ENCODE assay signal across 8 cellular contexts in genomic region chr2:111506936-111507335, GRCh38.
DNase-seq lines count a peak whose midpoint lies in the region; ATAC-seq and TF ChIP-seq lines count a peak whose summit lies in the region.
"Not testable (repeated sequence)": the region's sequence is repeated elsewhere in the genome, so short reads cannot be mapped to it uniquely, and the experiment has no call there.

No MANE protein-coding gene starts in this region.

- peak overlapping the region; percentile 60 to 80 (median 68) for H3K27ac Mint-ChIP-seq in CD4-positive, CD25-positive, alpha-beta regulatory T cell
- H3K27ac Mint-ChIP-seq in activated CD8-positive, alpha-beta T cell treated with anti-CD3 and anti-CD28 coated beads for 36 hours = peak overlapping the region; percentile 59
- peak overlapping the region; percentile 67 for H3K27ac Mint-ChIP-seq in central memory CD8-positive, alpha-beta T cell (ENCODE audit: low read depth)

- peak overlapping the region; percentile 33 for H3K27ac ChIP-seq in CD4-positive, CD25-positive, alpha-beta regulatory T cell (ENCODE audit: insufficient read depth, low read length, poor library complexity, severe bottlenecking)

- not testable (repeated sequence) for TF ChIP-seq CTCF in activated CD8-positive, alpha-beta T cell treated with anti-CD3 and anti-CD28 coated beads for 36 hours (IDR thresholded peaks at IDR 0.05)

- H3K36me3 Mint-ChIP-seq in CD4-positive, CD25-positive, alpha-beta regulatory T cell; activated CD8-positive, alpha-beta T cell treated with anti-CD3 and anti-CD28 coated beads for 36 hours (ENCODE audit: low read depth); central memory CD8-positive, alpha-beta T cell (ENCODE audit: insufficient read depth): not testable (repeated sequence)

- POLR2A ChIA-PET in activated CD8-positive, alpha-beta T cell treated with anti-CD3 and anti-CD28 coated beads for 36 hours (lab: Charles Lee) = not testable (repeated sequence)

- H3K27me3 Mint-ChIP-seq in CD4-positive, CD25-positive, alpha-beta regulatory T cell; activated CD8-positive, alpha-beta T cell treated with anti-CD3 and anti-CD28 coated beads for 36 hours; central memory CD8-positive, alpha-beta T cell: not testable (repeated sequence)

- peak; percentile 67 for ATAC-seq in CD4-positive, CD25-positive, alpha-beta regulatory T cell (ENCODE audit: low read depth in 2 of 2)
- ATAC-seq in GM18873 (IDR thresholded peaks at IDR 0.05; ENCODE audit: low FRiP score, unreplicated experiment) (peak; percentile 95), GM21381 (IDR thresholded peaks at IDR 0.05; ENCODE audit: unreplicated experiment) (peak; percentile 99), HG02759 (IDR thresholded peaks at IDR 0.05; ENCODE audit: unreplicated experiment) (peak; percentile 97), HG03108 (IDR thresholded peaks at IDR 0.05; ENCODE audit: unreplicated experiment) (peak; percentile 98), HG03575 (IDR thresholded peaks at IDR 0.05; ENCODE audit: extremely low read depth, insufficient number of reproducible peaks, low FRiP score, unreplicated experiment) (peak; percentile 78)
- peak; percentile 85 for ATAC-seq in activated CD8-positive, alpha-beta T cell treated with anti-CD3 and anti-CD28 coated beads for 36 hours
- peak; percentile 81 for ATAC-seq in central memory CD8-positive, alpha-beta T cell (replicated peaks; ENCODE audit: extremely low read depth, poor library complexity, severe bottlenecking)

- DNase-seq in CD4-positive, CD25-positive, alpha-beta regulatory T cell = peak in 1 of 3 donors; percentile 74
- DNase-seq in activated CD8-positive, alpha-beta T cell treated with anti-CD3 and anti-CD28 coated beads for 36 hours = peak; percentile 58
- DNase-seq in central memory CD8-positive, alpha-beta T cell (ENCODE audit: low spot score in 2 of 2) = not testable (repeated sequence)

- peaks cover 0 to 15% (median 2%) of the 10 kb centered on the region in 4 donors for H3K4me1 Mint-ChIP-seq in CD4-positive, CD25-positive, alpha-beta regulatory T cell
- H3K4me1 Mint-ChIP-seq in activated CD8-positive, alpha-beta T cell treated with anti-CD3 and anti-CD28 coated beads for 36 hours (ENCODE audit: low read depth) = peaks cover 18% of the 10 kb centered on the region
- H3K4me1 Mint-ChIP-seq in central memory CD8-positive, alpha-beta T cell = peaks cover 11% of the 10 kb centered on the region

- H3K4me3 Mint-ChIP-seq in CD4-positive, CD25-positive, alpha-beta regulatory T cell = peak overlapping the region in 2 of 4 donors; percentile 16 to 41
- H3K4me3 Mint-ChIP-seq in activated CD8-positive, alpha-beta T cell treated with anti-CD3 and anti-CD28 coated beads for 36 hours; central memory CD8-positive, alpha-beta T cell: not testable (repeated sequence)

- not testable (repeated sequence) for H3K36me3 ChIP-seq in CD4-positive, CD25-positive, alpha-beta regulatory T cell (ENCODE audit: control insufficient read depth, insufficient read depth, low read length)

- CTCF ChIA-PET in activated CD8-positive, alpha-beta T cell treated with anti-CD3 and anti-CD28 coated beads for 36 hours (lab: Charles Lee) = not testable (repeated sequence)

- not testable (repeated sequence) for H3K27me3 ChIP-seq in CD4-positive, CD25-positive, alpha-beta regulatory T cell (ENCODE audit: control insufficient read depth, insufficient read depth, low read length)

- H3K9me3 ChIP-seq in CD4-positive, CD25-positive, alpha-beta regulatory T cell (ENCODE audit: control insufficient read depth in 2 of 2, low read length in 2 of 2) = not testable (repeated sequence)

- H3K4me3 ChIP-seq in CD4-positive, CD25-positive, alpha-beta regulatory T cell (ENCODE audit: low read depth, low read length) = not testable (repeated sequence)

- not testable (repeated sequence) for H3K9me3 Mint-ChIP-seq in CD4-positive, CD25-positive, alpha-beta regulatory T cell; activated CD8-positive, alpha-beta T cell treated with anti-CD3 and anti-CD28 coated beads for 36 hours; central memory CD8-positive, alpha-beta T cell

- not testable (repeated sequence) for H3K4me1 ChIP-seq in CD4-positive, CD25-positive, alpha-beta regulatory T cell (ENCODE audit: control insufficient read depth, insufficient read depth, low read length, poor library complexity, severe bottlenecking)

- intact Hi-C loops in activated CD8-positive, alpha-beta T cell treated with anti-CD3 and anti-CD28 coated beads for 36 hours (cut with micrococcal nuclease) = not testable (repeated sequence)
